Comparison of ENCODE assay signal across 8 cellular contexts in genomic region chr9:137423810-137424291, GRCh38. TPM values are rescaled to one million over a fixed set of nuclear protein-coding genes. Genes with fewer than 3 reads are reported as not detected.
DNase-seq lines count a peak whose midpoint lies in the region; ATAC-seq and TF ChIP-seq lines count a peak whose summit lies in the region.

No MANE protein-coding gene starts in this region.

- peaks cover 0 to 38% (median 19%) of the 10 kb centered on the region in 4 donors for H3K4me1 ChIP-seq in tibial nerve

- no peak for TF ChIP-seq POLR2A in tibial nerve (IDR thresholded peaks at IDR 0.05)

- WGBS in tibial nerve, 2 donors, result 27 to 40% methylated on average over 9 to 38 of the region's 39 CpGs

- H3K4me3 ChIP-seq in astrocyte of the cerebellum (ENCODE audit: low read depth, low read length) (peak overlapping the region; percentile 27), tibial nerve (peak overlapping the region; percentile 46 to 77 (median 70))

- in situ Hi-C loops in Caki2 (cut with HindIII; ENCODE audit: low pct_unique_long_range_greater_than_20kb, low sequenced_read_pairs), result no loop called here
- in situ Hi-C loops in astrocyte of the cerebellum (cut with HindIII; ENCODE audit: low sequenced_read_pairs), result no loop called here

- ATAC-seq in HG02981 (IDR thresholded peaks at IDR 0.05; ENCODE audit: unreplicated experiment) (peak; percentile 5), left lobe of liver (peak; percentile 21), GM21737 (IDR thresholded peaks at IDR 0.05; ENCODE audit: unreplicated experiment) (no peak)

- DNase-seq in Caki2 (ENCODE audit: low read depth) (peak; percentile 40), astrocyte of the cerebellum (ENCODE audit: low read depth) (no peak), left lobe of liver (ENCODE audit: low spot score) (no peak), tibial nerve (ENCODE audit: low spot score in 2 of 2) (no peak), medulla oblongata (ENCODE audit: extremely low spot score) (no peak), retina (no peak)

- peak overlapping the region; percentile 60 to 92 (median 86) for H3K27ac ChIP-seq in tibial nerve

- no peaks in the 10 kb centered on the region for H3K9me3 ChIP-seq in tibial nerve

- TF ChIP-seq CTCF in astrocyte of the cerebellum (IDR thresholded peaks at IDR 0.05; ENCODE audit: low read depth, low read length, missing control alignments) (no peak), tibial nerve (IDR thresholded peaks at IDR 0.05) (no peak)

- H3K27me3 ChIP-seq in tibial nerve, result no peaks in the 10 kb centered on the region

- no peak for TF ChIP-seq EP300 in tibial nerve (IDR thresholded peaks at IDR 0.05)

- H3K36me3 ChIP-seq in tibial nerve, result no peaks in the 10 kb centered on the region

RNA-seq across cellular contexts. Expression of gene NOXA1, which starts 0.7 kb away (rescaled TPM):
- total RNA-seq in Caki2 (2014; rRNA removed; shearing (Covaris generic); ENCODE audit: low replicate concordance), result 5.1 and 5.5 TPM in 2 replicates
- total RNA-seq in left lobe of liver, result 6.0 TPM
- 10 to 100 TPM in 2 of 4 donors, 1 to 10 TPM in 2; 6.3 to 11.4 (median 10.1) TPM for total RNA-seq in tibial nerve

RNA-seq across cellular contexts. Expression of gene EXD3, which starts 0.9 kb away (rescaled TPM):
- total RNA-seq in Caki2 (2014; rRNA removed; shearing (Covaris generic); ENCODE audit: low replicate concordance), result 0.84 and 5.3 TPM in 2 replicates
- total RNA-seq in left lobe of liver, result 19.3 TPM
- total RNA-seq in tibial nerve, result 10 to 100 TPM; 27.6 to 99.9 (median 55.2) TPM

RNA-seq across cellular contexts. Expression of gene ENTPD8, which starts 17.3 kb away (rescaled TPM):
- total RNA-seq in Caki2 (2014; rRNA removed; shearing (Covaris generic); ENCODE audit: low replicate concordance), result not detected in 2 replicates
- 9.0 TPM for total RNA-seq in left lobe of liver
- not detected for total RNA-seq in tibial nerve

RNA-seq across cellular contexts. Expression of gene NSMF, which starts 35.3 kb away (rescaled TPM):
- total RNA-seq in Caki2 (2014; rRNA removed; shearing (Covaris generic); ENCODE audit: low replicate concordance), result 33.8 and 41.5 TPM in 2 replicates
- 23.0 TPM for total RNA-seq in left lobe of liver
- 100 to 1,000 TPM; 219 to 297 (median 270) TPM for total RNA-seq in tibial nerve
